Comparison of ENCODE assay signal across 1 cellular context in genomic region chr9:120869726-120870125, GRCh38.
TF ChIP-seq lines count a peak whose summit lies in the region.

No MANE protein-coding gene starts in this region.

TF ChIP-seq in H1, 55 proteins besides CTCF, POLR2A, EP300 and RAD21:
- TF ChIP-seq BCL11A (IDR thresholded peaks at IDR 0.05; ENCODE audit: low read depth in 2 of 2, low read length in 2 of 2): no peak
- no peak for TF ChIP-seq TEAD4 (IDR thresholded peaks at IDR 0.05; ENCODE audit: low read depth, low read length)
- no peak for TF ChIP-seq EGR1 (IDR thresholded peaks at IDR 0.05; ENCODE audit: borderline replicate concordance, low read depth, low read length)
- no peak for TF ChIP-seq SP4 (IDR thresholded peaks at IDR 0.05; ENCODE audit: low read length)
- no peak for TF ChIP-seq HDAC6 (IDR thresholded peaks at IDR 0.05; ENCODE audit: low read depth, low read length)
- no peak for TF ChIP-seq YY1 (IDR thresholded peaks at IDR 0.05; ENCODE audit: low read depth, low read length)
- no peak for TF ChIP-seq POU5F1 (IDR thresholded peaks at IDR 0.05; ENCODE audit: low read depth, low read length)
- TF ChIP-seq CHD7 (IDR thresholded peaks at IDR 0.05; ENCODE audit: insufficient replicate concordance, low read length): no peak
- TF ChIP-seq KDM5A (IDR thresholded peaks at IDR 0.05; ENCODE audit: low read length): no peak
- TF ChIP-seq FOSL1 (IDR thresholded peaks at IDR 0.05; ENCODE audit: insufficient read depth, low read depth, low read length): no peak
- TF ChIP-seq ASH2L (IDR thresholded peaks at IDR 0.05; ENCODE audit: low read length): no peak
- no peak for TF ChIP-seq CTBP2 (IDR thresholded peaks at IDR 0.05; ENCODE audit: borderline replicate concordance, insufficient read depth, insufficient read length, low read length)
- no peak for TF ChIP-seq HDAC2 (IDR thresholded peaks at IDR 0.05; ENCODE audit: borderline replicate concordance in 1 of 2, low read depth in 2 of 2, low read length in 2 of 2)
- TF ChIP-seq JUND (IDR thresholded peaks at IDR 0.05; ENCODE audit: low read length): no peak
- TF ChIP-seq POLR2AphosphoS5 (IDR thresholded peaks at IDR 0.05; ENCODE audit: low read depth, low read length): no peak
- no peak for TF ChIP-seq TAF7 (optimal IDR thresholded peaks at IDR 0.05; ENCODE audit: borderline replicate concordance, low read depth, low read length)
- no peak for TF ChIP-seq JUN (IDR thresholded peaks at IDR 0.05; ENCODE audit: low read depth, low read length)
- TF ChIP-seq SUZ12 (IDR thresholded peaks at IDR 0.05; ENCODE audit: low read length): no peak
- TF ChIP-seq KDM1A (IDR thresholded peaks at IDR 0.05; ENCODE audit: borderline replicate concordance, low read length): no peak
- TF ChIP-seq MAX (IDR thresholded peaks at IDR 0.05): no peak
